In the genomic region with DNA sequence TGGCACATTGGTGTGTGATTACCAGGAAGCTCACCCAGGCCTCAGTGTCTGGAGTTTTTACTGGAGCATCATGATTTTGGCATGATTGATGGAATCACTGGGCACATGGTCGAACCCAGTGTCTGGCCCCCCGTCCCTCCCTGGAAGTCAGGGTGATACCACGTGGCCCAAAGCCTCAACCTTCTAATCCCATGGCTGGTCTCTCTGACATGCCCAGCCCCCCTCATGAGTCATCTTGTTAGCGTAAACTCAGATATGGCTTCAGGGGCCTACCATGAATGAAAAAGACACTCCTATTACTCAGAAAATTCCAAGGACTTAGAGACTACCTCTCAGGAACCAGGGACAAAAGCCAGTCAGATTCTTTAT, we compare ENCODE assay signal across 2 cellular contexts.
TF ChIP-seq lines count a peak whose summit lies in the region.

No MANE protein-coding gene starts in this region.

TF ChIP-seq in K562, 482 proteins besides CTCF, POLR2A, EP300 and RAD21 (continued from another document and continues in another):
- TF ChIP-seq, protein P1, sequence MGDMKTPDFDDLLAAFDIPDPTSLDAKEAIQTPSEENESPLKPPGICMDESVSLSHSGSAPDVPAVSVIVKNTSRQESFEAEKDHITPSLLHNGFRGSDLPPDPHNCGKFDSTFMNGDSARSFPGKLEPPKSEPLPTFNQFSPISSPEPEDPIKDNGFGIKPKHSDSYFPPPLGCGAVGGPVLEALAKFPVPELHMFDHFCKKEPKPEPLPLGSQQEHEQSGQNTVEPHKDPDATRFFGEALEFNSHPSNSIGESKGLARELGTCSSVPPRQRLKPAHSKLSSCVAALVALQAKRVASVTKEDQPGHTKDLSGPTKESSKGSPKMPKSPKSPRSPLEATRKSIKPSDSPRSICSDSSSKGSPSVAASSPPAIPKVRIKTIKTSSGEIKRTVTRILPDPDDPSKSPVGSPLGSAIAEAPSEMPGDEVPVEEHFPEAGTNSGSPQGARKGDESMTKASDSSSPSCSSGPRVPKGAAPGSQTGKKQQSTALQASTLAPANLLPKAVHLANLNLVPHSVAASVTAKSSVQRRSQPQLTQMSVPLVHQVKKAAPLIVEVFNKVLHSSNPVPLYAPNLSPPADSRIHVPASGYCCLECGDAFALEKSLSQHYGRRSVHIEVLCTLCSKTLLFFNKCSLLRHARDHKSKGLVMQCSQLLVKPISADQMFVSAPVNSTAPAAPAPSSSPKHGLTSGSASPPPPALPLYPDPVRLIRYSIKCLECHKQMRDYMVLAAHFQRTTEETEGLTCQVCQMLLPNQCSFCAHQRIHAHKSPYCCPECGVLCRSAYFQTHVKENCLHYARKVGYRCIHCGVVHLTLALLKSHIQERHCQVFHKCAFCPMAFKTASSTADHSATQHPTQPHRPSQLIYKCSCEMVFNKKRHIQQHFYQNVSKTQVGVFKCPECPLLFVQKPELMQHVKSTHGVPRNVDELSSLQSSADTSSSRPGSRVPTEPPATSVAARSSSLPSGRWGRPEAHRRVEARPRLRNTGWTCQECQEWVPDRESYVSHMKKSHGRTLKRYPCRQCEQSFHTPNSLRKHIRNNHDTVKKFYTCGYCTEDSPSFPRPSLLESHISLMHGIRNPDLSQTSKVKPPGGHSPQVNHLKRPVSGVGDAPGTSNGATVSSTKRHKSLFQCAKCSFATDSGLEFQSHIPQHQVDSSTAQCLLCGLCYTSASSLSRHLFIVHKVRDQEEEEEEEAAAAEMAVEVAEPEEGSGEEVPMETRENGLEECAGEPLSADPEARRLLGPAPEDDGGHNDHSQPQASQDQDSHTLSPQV (IDR thresholded peaks at IDR 0.05), result peak; percentile 73; the same call in 1 of the 2 replicates
- TF ChIP-seq, protein P2, sequence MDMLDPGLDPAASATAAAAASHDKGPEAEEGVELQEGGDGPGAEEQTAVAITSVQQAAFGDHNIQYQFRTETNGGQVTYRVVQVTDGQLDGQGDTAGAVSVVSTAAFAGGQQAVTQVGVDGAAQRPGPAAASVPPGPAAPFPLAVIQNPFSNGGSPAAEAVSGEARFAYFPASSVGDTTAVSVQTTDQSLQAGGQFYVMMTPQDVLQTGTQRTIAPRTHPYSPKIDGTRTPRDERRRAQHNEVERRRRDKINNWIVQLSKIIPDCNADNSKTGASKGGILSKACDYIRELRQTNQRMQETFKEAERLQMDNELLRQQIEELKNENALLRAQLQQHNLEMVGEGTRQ (CRISPR knock-in tag; IDR thresholded peaks at IDR 0.05), result peak; percentile 24; the same call in 1 of the 2 replicates
- TF ChIP-seq TEAD2 (tag; IDR thresholded peaks at IDR 0.05) (no peak), FOSL1 (tag; conservative IDR thresholded peaks at IDR 0.05) (peak; percentile 77), PHF21A (IDR thresholded peaks at IDR 0.05; ENCODE audit: borderline replicate concordance, low read depth) (no peak), L3MBTL2 (IDR thresholded peaks at IDR 0.05) (0 out of 2 replicates have a peak, but pooled peaks have one; percentile 17), JUND (IDR thresholded peaks at IDR 0.05; ENCODE audit: borderline replicate concordance, low read depth, low read length) (peak; percentile 85), JUND (tag; IDR thresholded peaks at IDR 0.05; ENCODE audit: borderline replicate concordance, low read depth, low read length) (no peak; the same call in 2 of the 3 replicates), NRF1 (conservative IDR thresholded peaks at IDR 0.05 in 1 of 2, IDR thresholded peaks at IDR 0.05 in 1 of 2) (peak in 1 of 2 experiments; percentile 19; a peak in 1 of 4 replicates), KHSRP (IDR thresholded peaks at IDR 0.05) (no peak)
- TF ChIP-seq, protein P3, sequence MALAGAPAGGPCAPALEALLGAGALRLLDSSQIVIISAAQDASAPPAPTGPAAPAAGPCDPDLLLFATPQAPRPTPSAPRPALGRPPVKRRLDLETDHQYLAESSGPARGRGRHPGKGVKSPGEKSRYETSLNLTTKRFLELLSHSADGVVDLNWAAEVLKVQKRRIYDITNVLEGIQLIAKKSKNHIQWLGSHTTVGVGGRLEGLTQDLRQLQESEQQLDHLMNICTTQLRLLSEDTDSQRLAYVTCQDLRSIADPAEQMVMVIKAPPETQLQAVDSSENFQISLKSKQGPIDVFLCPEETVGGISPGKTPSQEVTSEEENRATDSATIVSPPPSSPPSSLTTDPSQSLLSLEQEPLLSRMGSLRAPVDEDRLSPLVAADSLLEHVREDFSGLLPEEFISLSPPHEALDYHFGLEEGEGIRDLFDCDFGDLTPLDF (CRISPR knock-in tag; IDR thresholded peaks at IDR 0.05), result no peak
- TF ChIP-seq, protein P4, sequence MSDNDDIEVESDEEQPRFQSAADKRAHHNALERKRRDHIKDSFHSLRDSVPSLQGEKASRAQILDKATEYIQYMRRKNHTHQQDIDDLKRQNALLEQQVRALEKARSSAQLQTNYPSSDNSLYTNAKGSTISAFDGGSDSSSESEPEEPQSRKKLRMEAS (CRISPR knock-in tag; IDR thresholded peaks at IDR 0.05), result peak; percentile 54; the same call in 1 of the 2 replicates
- TF ChIP-seq, protein P5, sequence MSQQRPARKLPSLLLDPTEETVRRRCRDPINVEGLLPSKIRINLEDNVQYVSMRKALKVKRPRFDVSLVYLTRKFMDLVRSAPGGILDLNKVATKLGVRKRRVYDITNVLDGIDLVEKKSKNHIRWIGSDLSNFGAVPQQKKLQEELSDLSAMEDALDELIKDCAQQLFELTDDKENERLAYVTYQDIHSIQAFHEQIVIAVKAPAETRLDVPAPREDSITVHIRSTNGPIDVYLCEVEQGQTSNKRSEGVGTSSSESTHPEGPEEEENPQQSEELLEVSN (IDR thresholded peaks at IDR 0.05; ENCODE audit: borderline replicate concordance in 1 of 2, extremely low read depth in 1 of 2, insufficient read depth in 1 of 2, insufficient read length in 1 of 2, low read depth in 1 of 2, low read length in 1 of 2, poor library complexity in 1 of 2, severe bottlenecking in 1 of 2), result peak in 1 of 2 experiments; percentile 22
- TF ChIP-seq, protein P6, sequence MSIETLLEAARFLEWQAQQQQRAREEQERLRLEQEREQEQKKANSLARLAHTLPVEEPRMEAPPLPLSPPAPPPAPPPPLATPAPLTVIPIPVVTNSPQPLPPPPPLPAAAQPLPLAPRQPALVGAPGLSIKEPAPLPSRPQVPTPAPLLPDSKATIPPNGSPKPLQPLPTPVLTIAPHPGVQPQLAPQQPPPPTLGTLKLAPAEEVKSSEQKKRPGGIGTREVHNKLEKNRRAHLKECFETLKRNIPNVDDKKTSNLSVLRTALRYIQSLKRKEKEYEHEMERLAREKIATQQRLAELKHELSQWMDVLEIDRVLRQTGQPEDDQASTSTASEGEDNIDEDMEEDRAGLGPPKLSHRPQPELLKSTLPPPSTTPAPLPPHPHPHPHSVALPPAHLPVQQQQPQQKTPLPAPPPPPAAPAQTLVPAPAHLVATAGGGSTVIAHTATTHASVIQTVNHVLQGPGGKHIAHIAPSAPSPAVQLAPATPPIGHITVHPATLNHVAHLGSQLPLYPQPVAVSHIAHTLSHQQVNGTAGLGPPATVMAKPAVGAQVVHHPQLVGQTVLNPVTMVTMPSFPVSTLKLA (conservative IDR thresholded peaks at IDR 0.05), result 0 out of 4 replicates have a peak, but pooled peaks have one; percentile 25 to 40

TF ChIP-seq in HepG2, 621 proteins besides CTCF, POLR2A, EP300 and RAD21 (continued from another document and continues in another):
- TF ChIP-seq PPARG (CRISPR knock-in tag; conservative IDR thresholded peaks at IDR 0.05) (0 out of 2 replicates have a peak, but pooled peaks have one; percentile 7), ZSCAN25 (CRISPR knock-in tag; IDR thresholded peaks at IDR 0.05) (no peak), BCL6 (CRISPR knock-in tag; IDR thresholded peaks at IDR 0.05) (peak; percentile 37; the same call in 1 of the 2 replicates), ZNF121 (CRISPR knock-in tag; IDR thresholded peaks at IDR 0.05) (no peak), ZNF510 (CRISPR knock-in tag; IDR thresholded peaks at IDR 0.05; ENCODE audit: low read depth) (no peak), FOXJ3 (CRISPR knock-in tag; IDR thresholded peaks at IDR 0.05; ENCODE audit: borderline replicate concordance) (0 out of 2 replicates have a peak, but pooled peaks have one; percentile 22), ZFP36L2 (CRISPR knock-in tag; IDR thresholded peaks at IDR 0.05) (0 out of 2 replicates have a peak, but pooled peaks have one; percentile 37), TOPORS (CRISPR knock-in tag; IDR thresholded peaks at IDR 0.05) (no peak), BRD4 (CRISPR knock-in tag; IDR thresholded peaks at IDR 0.05) (peak; percentile 55), ZNF441 (CRISPR knock-in tag; IDR thresholded peaks at IDR 0.05; ENCODE audit: borderline replicate concordance) (no peak), DNMT3B (CRISPR knock-in tag; conservative IDR thresholded peaks at IDR 0.05) (0 out of 2 replicates have a peak, but pooled peaks have one; percentile 34), RELA (CRISPR knock-in tag; IDR thresholded peaks at IDR 0.05) (no peak), TP53 (CRISPR knock-in tag; conservative IDR thresholded peaks at IDR 0.05) (0 out of 2 replicates have a peak, but pooled peaks have one; percentile 20), ZNF224 (CRISPR knock-in tag; IDR thresholded peaks at IDR 0.05) (0 out of 2 replicates have a peak, but pooled peaks have one; percentile 73), HNRNPL (IDR thresholded peaks at IDR 0.05; ENCODE audit: low read depth, low read length) (0 out of 2 replicates have a peak, but pooled peaks have one; percentile 18), MXI1 (IDR thresholded peaks at IDR 0.05; ENCODE audit: borderline replicate concordance, low read depth, low read length) (peak; percentile 56; the same call in 1 of the 3 replicates), ZNF746 (CRISPR knock-in tag; IDR thresholded peaks at IDR 0.05) (no peak), ZC3H13 (CRISPR knock-in tag; IDR thresholded peaks at IDR 0.05) (no peak)
- TF ChIP-seq, protein P7, sequence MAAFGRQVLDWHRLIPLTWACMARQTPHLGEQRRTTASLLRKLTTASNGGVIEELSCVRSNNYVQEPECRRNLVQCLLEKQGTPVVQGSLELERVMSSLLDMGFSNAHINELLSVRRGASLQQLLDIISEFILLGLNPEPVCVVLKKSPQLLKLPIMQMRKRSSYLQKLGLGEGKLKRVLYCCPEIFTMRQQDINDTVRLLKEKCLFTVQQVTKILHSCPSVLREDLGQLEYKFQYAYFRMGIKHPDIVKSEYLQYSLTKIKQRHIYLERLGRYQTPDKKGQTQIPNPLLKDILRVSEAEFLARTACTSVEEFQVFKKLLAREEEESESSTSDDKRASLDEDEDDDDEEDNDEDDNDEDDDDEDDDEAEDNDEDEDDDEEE (CRISPR knock-in tag; IDR thresholded peaks at IDR 0.05), result no peak
- TF ChIP-seq, protein P8, sequence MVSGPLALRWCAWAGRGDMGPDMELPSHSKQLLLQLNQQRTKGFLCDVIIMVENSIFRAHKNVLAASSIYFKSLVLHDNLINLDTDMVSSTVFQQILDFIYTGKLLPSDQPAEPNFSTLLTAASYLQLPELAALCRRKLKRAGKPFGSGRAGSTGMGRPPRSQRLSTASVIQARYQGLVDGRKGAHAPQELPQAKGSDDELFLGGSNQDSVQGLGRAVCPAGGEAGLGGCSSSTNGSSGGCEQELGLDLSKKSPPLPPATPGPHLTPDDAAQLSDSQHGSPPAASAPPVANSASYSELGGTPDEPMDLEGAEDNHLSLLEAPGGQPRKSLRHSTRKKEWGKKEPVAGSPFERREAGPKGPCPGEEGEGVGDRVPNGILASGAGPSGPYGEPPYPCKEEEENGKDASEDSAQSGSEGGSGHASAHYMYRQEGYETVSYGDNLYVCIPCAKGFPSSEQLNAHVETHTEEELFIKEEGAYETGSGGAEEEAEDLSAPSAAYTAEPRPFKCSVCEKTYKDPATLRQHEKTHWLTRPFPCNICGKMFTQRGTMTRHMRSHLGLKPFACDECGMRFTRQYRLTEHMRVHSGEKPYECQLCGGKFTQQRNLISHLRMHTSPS (CRISPR knock-in tag; IDR thresholded peaks at IDR 0.05; ENCODE audit: low read depth), result no peak
- TF ChIP-seq, protein P9, sequence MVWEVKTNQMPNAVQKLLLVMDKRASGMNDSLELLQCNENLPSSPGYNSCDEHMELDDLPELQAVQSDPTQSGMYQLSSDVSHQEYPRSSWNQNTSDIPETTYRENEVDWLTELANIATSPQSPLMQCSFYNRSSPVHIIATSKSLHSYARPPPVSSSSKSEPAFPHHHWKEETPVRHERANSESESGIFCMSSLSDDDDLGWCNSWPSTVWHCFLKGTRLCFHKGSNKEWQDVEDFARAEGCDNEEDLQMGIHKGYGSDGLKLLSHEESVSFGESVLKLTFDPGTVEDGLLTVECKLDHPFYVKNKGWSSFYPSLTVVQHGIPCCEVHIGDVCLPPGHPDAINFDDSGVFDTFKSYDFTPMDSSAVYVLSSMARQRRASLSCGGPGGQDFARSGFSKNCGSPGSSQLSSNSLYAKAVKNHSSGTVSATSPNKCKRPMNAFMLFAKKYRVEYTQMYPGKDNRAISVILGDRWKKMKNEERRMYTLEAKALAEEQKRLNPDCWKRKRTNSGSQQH (CRISPR knock-in tag; IDR thresholded peaks at IDR 0.05; ENCODE audit: low read depth), result 0 out of 2 replicates have a peak, but pooled peaks have one; percentile 13
- TF ChIP-seq, protein P10, sequence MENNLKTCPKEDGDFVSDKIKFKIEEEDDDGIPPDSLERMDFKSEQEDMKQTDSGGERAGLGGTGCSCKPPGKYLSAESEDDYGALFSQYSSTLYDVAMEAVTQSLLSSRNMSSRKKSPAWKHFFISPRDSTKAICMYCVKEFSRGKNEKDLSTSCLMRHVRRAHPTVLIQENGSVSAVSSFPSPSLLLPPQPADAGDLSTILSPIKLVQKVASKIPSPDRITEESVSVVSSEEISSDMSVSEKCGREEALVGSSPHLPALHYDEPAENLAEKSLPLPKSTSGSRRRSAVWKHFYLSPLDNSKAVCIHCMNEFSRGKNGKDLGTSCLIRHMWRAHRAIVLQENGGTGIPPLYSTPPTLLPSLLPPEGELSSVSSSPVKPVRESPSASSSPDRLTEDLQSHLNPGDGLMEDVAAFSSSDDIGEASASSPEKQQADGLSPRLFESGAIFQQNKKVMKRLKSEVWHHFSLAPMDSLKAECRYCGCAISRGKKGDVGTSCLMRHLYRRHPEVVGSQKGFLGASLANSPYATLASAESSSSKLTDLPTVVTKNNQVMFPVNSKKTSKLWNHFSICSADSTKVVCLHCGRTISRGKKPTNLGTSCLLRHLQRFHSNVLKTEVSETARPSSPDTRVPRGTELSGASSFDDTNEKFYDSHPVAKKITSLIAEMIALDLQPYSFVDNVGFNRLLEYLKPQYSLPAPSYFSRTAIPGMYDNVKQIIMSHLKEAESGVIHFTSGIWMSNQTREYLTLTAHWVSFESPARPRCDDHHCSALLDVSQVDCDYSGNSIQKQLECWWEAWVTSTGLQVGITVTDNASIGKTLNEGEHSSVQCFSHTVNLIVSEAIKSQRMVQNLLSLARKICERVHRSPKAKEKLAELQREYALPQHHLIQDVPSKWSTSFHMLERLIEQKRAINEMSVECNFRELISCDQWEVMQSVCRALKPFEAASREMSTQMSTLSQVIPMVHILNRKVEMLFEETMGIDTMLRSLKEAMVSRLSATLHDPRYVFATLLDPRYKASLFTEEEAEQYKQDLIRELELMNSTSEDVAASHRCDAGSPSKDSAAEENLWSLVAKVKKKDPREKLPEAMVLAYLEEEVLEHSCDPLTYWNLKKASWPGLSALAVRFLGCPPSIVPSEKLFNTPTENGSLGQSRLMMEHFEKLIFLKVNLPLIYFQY (CRISPR knock-in tag; IDR thresholded peaks at IDR 0.05; ENCODE audit: borderline replicate concordance), result peak; percentile 48; the same call in 1 of the 2 replicates
- TF ChIP-seq, protein P11, sequence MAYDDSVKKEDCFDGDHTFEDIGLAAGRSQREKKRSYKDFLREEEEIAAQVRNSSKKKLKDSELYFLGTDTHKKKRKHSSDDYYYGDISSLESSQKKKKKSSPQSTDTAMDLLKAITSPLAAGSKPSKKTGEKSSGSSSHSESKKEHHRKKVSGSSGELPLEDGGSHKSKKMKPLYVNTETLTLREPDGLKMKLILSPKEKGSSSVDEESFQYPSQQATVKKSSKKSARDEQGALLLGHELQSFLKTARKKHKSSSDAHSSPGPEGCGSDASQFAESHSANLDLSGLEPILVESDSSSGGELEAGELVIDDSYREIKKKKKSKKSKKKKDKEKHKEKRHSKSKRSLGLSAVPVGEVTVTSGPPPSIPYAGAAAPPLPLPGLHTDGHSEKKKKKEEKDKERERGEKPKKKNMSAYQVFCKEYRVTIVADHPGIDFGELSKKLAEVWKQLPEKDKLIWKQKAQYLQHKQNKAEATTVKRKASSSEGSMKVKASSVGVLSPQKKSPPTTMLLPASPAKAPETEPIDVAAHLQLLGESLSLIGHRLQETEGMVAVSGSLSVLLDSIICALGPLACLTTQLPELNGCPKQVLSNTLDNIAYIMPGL (CRISPR knock-in tag; IDR thresholded peaks at IDR 0.05; ENCODE audit: borderline replicate concordance in 1 of 2, low read depth in 1 of 2), result 0 out of 4 replicates have a peak, but pooled peaks have one; percentile 9 to 47
